In the genomic region with DNA sequence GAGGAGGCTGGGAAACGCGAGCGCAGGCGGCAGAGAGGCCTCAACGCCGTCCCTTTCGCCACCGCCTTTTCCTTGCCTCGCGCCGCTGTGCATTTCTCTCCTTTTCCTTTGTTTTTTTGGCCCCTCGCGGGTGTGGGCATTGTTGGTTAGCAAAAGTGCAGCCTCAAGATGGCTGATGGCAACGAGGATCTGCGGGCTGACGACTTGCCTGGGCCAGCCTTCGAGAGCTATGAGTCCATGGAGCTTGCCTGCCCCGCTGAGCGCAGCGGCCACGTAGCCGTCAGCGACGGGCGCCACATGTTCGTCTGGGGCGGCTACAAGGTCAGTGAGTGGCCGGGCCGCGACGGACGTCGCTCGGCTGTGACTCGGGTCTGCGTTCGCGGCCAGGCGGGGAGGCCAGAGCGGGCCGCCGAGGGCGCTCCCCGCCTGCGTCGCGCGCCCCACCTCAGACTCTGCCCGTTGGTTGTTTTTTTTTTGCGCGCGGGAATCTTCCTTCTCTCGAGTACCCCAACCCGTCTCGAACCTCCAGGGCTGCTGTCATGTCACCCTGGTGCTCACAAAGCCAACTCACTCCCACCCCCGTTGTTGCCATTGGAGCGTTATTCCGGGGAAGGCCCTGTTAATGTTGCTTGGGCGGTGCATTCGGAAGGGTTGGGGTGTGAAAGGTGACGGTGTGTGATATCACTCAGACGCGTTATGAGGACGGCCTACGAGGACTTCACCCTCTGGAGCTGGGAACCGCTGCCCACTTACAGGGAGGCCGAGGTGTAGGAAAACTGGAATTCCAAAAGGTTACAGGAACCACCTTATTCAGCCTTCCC, we compare ENCODE assay signal across 8 cellular contexts. TPM values are rescaled to one million over a fixed set of nuclear protein-coding genes. Genes with fewer than 3 reads are reported as not detected.
DNase-seq lines count a peak whose midpoint lies in the region; ATAC-seq and TF ChIP-seq lines count a peak whose summit lies in the region.

No MANE protein-coding gene starts in this region.

- ATAC-seq in GM19324 (IDR thresholded peaks at IDR 0.05; ENCODE audit: low FRiP score, unreplicated experiment) (peak; percentile 27), HG03457 (IDR thresholded peaks at IDR 0.05; ENCODE audit: unreplicated experiment) (peak; percentile 19), gastroesophageal sphincter (peak; percentile 25)

- H3K4me3 Mint-ChIP-seq in CD14-positive monocyte = peak overlapping the region; percentile 98

- peak overlapping the region; percentile 94 to 99 (median 98) for H3K27ac Mint-ChIP-seq in CD14-positive monocyte

- H3K27me3 ChIP-seq in gastroesophageal sphincter (no peaks in the 10 kb centered on the region), suprapubic skin (no peaks in the 10 kb centered on the region)

- TF ChIP-seq POLR2A in gastroesophageal sphincter (IDR thresholded peaks at IDR 0.05) = no peak
- TF ChIP-seq POLR2A in suprapubic skin (IDR thresholded peaks at IDR 0.05) = no peak

- 0% methylated on average over 10 to 22 of the region's 67 CpGs for WGBS in gastroesophageal sphincter (ENCODE audit: low coverage in 1 of 2), 2 donors
- 1% methylated on average over 40 of the region's 67 CpGs for WGBS in suprapubic skin

- H3K36me3 ChIP-seq in gastroesophageal sphincter (peaks cover 0 to 22% of the 10 kb centered on the region in 2 donors), suprapubic skin (peaks cover 10% of the 10 kb centered on the region)

- no peaks in the 10 kb centered on the region for H3K9me3 Mint-ChIP-seq in CD14-positive monocyte

- intact Hi-C loops in CD14-positive monocyte (cut with micrococcal nuclease) = loop anchor here (5.0 to 10.0 kb wide), 5 partner anchors 81 to 306 kb away; partner anchors contain the start of genes DNAAF2 (in 1 of the 2), MGAT2 (in 1 of the 2), POLE2 (in 1 of the 2) and RPL36AL (in 1 of the 2)

- H3K27me3 Mint-ChIP-seq in CD14-positive monocyte (ENCODE audit: low read depth in 3 of 3) = peaks cover 0 to 1% (median 0%) of the 10 kb centered on the region in 3 donors

- H3K36me3 Mint-ChIP-seq in CD14-positive monocyte = peaks cover 2 to 4% of the 10 kb centered on the region in 2 donors

- TF ChIP-seq CTCF in CD14-positive monocyte (IDR thresholded peaks at IDR 0.05) (no peak), gastroesophageal sphincter (IDR thresholded peaks at IDR 0.05) (no peak), suprapubic skin (IDR thresholded peaks at IDR 0.05) (no peak)

- TF ChIP-seq EP300 in gastroesophageal sphincter (IDR thresholded peaks at IDR 0.05) (no peak), suprapubic skin (IDR thresholded peaks at IDR 0.05) (no peak)

- peak; percentile 51 for DNase-seq in CD14-positive monocyte (ENCODE audit: low spot score)
- DNase-seq in RPMI8226 = peak; percentile 39
- DNase-seq in activated gamma-delta T cell treated with Interleukin-2 at 50 U/mL for 16 hours = peak; percentile 57
- peak; percentile 59 for DNase-seq in occipital lobe (lab: John Stamatoyannopoulos, UW)
- peak in 1 of 2 donors; percentile 78 for DNase-seq in suprapubic skin (ENCODE audit: low spot score in 2 of 2)

- H3K4me1 ChIP-seq in gastroesophageal sphincter = peaks cover 0 to 42% (median 23%) of the 10 kb centered on the region in 3 donors
- H3K4me1 ChIP-seq in suprapubic skin = peaks cover 30% of the 10 kb centered on the region

- H3K9me3 ChIP-seq in gastroesophageal sphincter (no peaks in the 10 kb centered on the region), suprapubic skin (no peaks in the 10 kb centered on the region)

- H3K27ac ChIP-seq in gastroesophageal sphincter (peak overlapping the region; percentile 90 to 98 (median 96)), suprapubic skin (peak overlapping the region; percentile 100)

- H3K4me3 ChIP-seq in gastroesophageal sphincter = peak overlapping the region; percentile 87 to 98
- H3K4me3 ChIP-seq in suprapubic skin = peak overlapping the region; percentile 99

- H3K4me1 Mint-ChIP-seq in CD14-positive monocyte = peaks cover 34% of the 10 kb centered on the region

RNA-seq across cellular contexts. Expression of gene KLHDC2, which starts 0.6 kb away (rescaled TPM):
- polyA plus RNA-seq in CD14-positive monocyte = 10 to 100 TPM; 43.1 to 45.9 TPM
- total RNA-seq in gastroesophageal sphincter = 100 to 1,000 TPM in 1 of 4 donors, 10 to 100 TPM in 3; 72.3 to 113 (median 97.1) TPM
- total RNA-seq in occipital lobe = 180 TPM
- total RNA-seq in suprapubic skin = 10 to 100 TPM; 43.5 to 93.1 (median 65.3) TPM
